In the genomic region with DNA sequence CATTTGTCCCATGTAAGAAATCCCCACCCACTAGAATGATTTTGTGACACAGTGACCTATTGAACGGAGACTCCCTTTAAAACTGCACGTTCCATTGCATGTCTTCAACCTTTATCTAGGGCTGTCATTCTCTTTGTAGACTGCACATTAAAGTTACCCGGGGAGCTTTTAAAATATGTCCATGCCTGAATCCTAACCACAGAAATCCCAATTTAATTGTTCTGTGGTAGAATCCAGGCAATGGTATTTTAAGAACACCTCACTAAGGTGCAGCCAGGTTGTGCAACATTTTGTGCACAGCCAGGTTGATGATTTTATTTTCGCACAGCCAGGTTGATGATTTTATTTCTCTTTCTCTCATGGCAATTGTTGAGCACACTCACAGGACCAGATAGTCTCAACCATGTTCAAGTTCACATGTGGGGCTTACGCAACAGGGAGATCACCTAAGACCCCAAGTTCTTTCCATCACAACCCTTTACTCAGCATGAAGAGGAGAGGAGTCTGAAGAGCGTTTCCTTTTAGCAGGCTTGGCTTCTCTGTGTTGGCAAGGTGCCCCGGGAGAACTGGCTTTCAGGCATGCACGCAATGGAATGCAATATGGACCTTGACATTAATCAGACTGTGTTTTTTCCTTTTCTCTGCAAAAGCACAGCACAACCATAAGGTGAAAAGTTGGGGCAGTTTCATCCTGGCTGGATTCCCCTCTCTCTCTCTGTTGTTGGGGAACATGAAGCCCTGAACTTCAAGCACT, we compare ENCODE assay signal across 11 cellular contexts.
DNase-seq lines count a peak whose midpoint lies in the region; ATAC-seq, FAIRE-seq and TF ChIP-seq lines count a peak whose summit lies in the region.
"Had no signal": no experiment of that assay in that cellular context is flagged by ENCODE, and none has a peak within 500 bp of the region (broad histone marks: within the 10 kb centered on the region; RNA-seq: fewer than 3 reads in every experiment).

No MANE protein-coding gene starts in this region.

- H3K4me3 ChIP-seq in GM23248 (no peak overlapping the region), astrocyte (ENCODE audit: insufficient read depth, low read depth, low read length) (no peak overlapping the region), right cardiac atrium (ENCODE audit: low read length) (no peak overlapping the region), skeletal muscle cell (ENCODE audit: low read depth, low read length) (no peak overlapping the region), Caco-2 (ENCODE audit: low read depth, low read length) (no peak overlapping the region)
- H3K4me3 ChIP-seq: tibial nerve had no signal

- H3K27me3 Mint-ChIP-seq in astrocyte (ENCODE audit: low read depth, unreplicated experiment) (no peaks in the 10 kb centered on the region), Caco-2 (ENCODE audit: insufficient read depth, unreplicated experiment) (no peaks in the 10 kb centered on the region)
- H3K27me3 Mint-ChIP-seq in stimulated activated naive CD8-positive, alpha-beta T cell treated with anti-CD3 and anti-CD28 coated beads, Interleukin-15, amount 100 ng/mL, for 72 hours, result no peaks in the 10 kb centered on the region

- H3F3A ChIP-seq in GM23248 (ENCODE audit: insufficient read depth), result no peaks in the 10 kb centered on the region

- ATAC-seq in right cardiac atrium, result no peak
- ATAC-seq in stimulated activated naive CD8-positive, alpha-beta T cell treated with anti-CD3 and anti-CD28 coated beads, Interleukin-15, amount 100 ng/mL, for 72 hours, result no peak
- ATAC-seq: WTC11 had no signal

- POLR2A ChIA-PET in Caco-2 (lab: Charles Lee), result no interaction called here

- intact Hi-C loops in right cardiac atrium (cut with DNase I), result no loop called here
- intact Hi-C loops in Caco-2 (cut with micrococcal nuclease; ENCODE audit: unreplicated experiment), result no loop called here

- H3K4me3 Mint-ChIP-seq in astrocyte (ENCODE audit: unreplicated experiment), result no peak overlapping the region
- H3K4me3 Mint-ChIP-seq in Caco-2 (ENCODE audit: unreplicated experiment), result no peak overlapping the region
- H3K4me3 Mint-ChIP-seq in stimulated activated naive CD8-positive, alpha-beta T cell treated with anti-CD3 and anti-CD28 coated beads, Interleukin-15, amount 100 ng/mL, for 72 hours, result no peak overlapping the region
- H3K4me3 Mint-ChIP-seq: WTC11 had no signal

- 53 to 57% methylated on average over 8 of the region's 8 CpGs for WGBS in GM23248 (ENCODE audit: low coverage in 1 of 2, low lambda C conversion rate in 2 of 2, missing lambda C conversion rate in 2 of 2), 2 experiments
- 38% methylated on average over 8 of the region's 8 CpGs for WGBS in right cardiac atrium

- H3K79me2 ChIP-seq in GM23248 (ENCODE audit: insufficient read depth), result no peaks in the 10 kb centered on the region
- H3K79me2 ChIP-seq in astrocyte (ENCODE audit: insufficient read depth, low read length), result no peaks in the 10 kb centered on the region

- no peak overlapping the region for H3K27ac Mint-ChIP-seq in astrocyte (ENCODE audit: unreplicated experiment)
- H3K27ac Mint-ChIP-seq in Caco-2 (ENCODE audit: unreplicated experiment), result no peak overlapping the region
- H3K27ac Mint-ChIP-seq in stimulated activated naive CD8-positive, alpha-beta T cell treated with anti-CD3 and anti-CD28 coated beads, Interleukin-15, amount 100 ng/mL, for 72 hours, result no peak overlapping the region
- H3K27ac Mint-ChIP-seq: WTC11 had no signal

- H2AFZ ChIP-seq in GM23248 (peak overlapping the region; percentile 58), astrocyte (ENCODE audit: low read depth, low read length) (peak overlapping the region; percentile 31)

- H4K20me1 ChIP-seq in GM23248 (ENCODE audit: insufficient read depth) (no peaks in the 10 kb centered on the region), astrocyte (ENCODE audit: insufficient read depth, low read length) (no peaks in the 10 kb centered on the region)

- H3K36me3 Mint-ChIP-seq in astrocyte (ENCODE audit: low read depth, unreplicated experiment) (no peaks in the 10 kb centered on the region), Caco-2 (ENCODE audit: insufficient read depth, unreplicated experiment) (no peaks in the 10 kb centered on the region)
- H3K36me3 Mint-ChIP-seq: WTC11 had no signal

- peak; percentile 54 for FAIRE-seq in astrocyte (lab: Jason Lieb, UNC)

- DNase-seq in GM23248 (peak; percentile 81), astrocyte (ENCODE audit: low read depth) (peak; percentile 80), right cardiac atrium (peak; percentile 32 to 82 (median 54)), skeletal muscle cell (ENCODE audit: low read depth) (peak; percentile 67), Caco-2 (no peak), activated gamma-delta T cell treated with Interleukin-2 at 50 U/mL for 16 hours (no peak), ecto neural progenitor cell (ENCODE audit: low spot score) (no peak)
- DNase-seq in stimulated activated naive CD8-positive, alpha-beta T cell treated with anti-CD3 and anti-CD28 coated beads, Interleukin-15, amount 100 ng/mL, for 72 hours, result no peak
- DNase-seq: NCI-H748 treated with DMSO at 0.1 percent for 48 hours had no signal

- no peak overlapping the region for H3K27ac ChIP-seq in GM23248
- no peak overlapping the region for H3K27ac ChIP-seq in astrocyte (ENCODE audit: low read depth, low read length)
- H3K27ac ChIP-seq in right cardiac atrium (ENCODE audit: low read length), result no peak overlapping the region
- H3K27ac ChIP-seq: tibial nerve had no signal

- in situ Hi-C loops in GM23248 (cut with MboI), result no loop called here

- H3K4me2 ChIP-seq in GM23248 (ENCODE audit: unreplicated experiment) (peak overlapping the region; percentile 13), astrocyte (ENCODE audit: low read length) (peak overlapping the region; percentile 23)

- H3K4me1 ChIP-seq in GM23248 (ENCODE audit: insufficient read depth) (peaks cover 19% of the 10 kb centered on the region), astrocyte (ENCODE audit: insufficient read depth, low read length) (peaks cover 4% of the 10 kb centered on the region), right cardiac atrium (ENCODE audit: control insufficient read depth, insufficient read depth, low read length) (no peaks in the 10 kb centered on the region), Caco-2 (no peaks in the 10 kb centered on the region)

- BruUV-seq in Caco-2 (replicated peaks; lab: Mats Ljungman, UMichigan), result no TSS peak

- H3K9me3 ChIP-seq in GM23248 (ENCODE audit: low read depth) (no peaks in the 10 kb centered on the region), astrocyte (ENCODE audit: insufficient read depth, low read depth, low read length) (no peaks in the 10 kb centered on the region), right cardiac atrium (ENCODE audit: control insufficient read depth, low read length) (no peaks in the 10 kb centered on the region), Caco-2 (no peaks in the 10 kb centered on the region)
- H3K9me3 ChIP-seq: tibial nerve had no signal

- H3K4me1 Mint-ChIP-seq in astrocyte (ENCODE audit: low read depth, unreplicated experiment) (peaks cover 14% of the 10 kb centered on the region), Caco-2 (ENCODE audit: low read depth, unreplicated experiment) (no peaks in the 10 kb centered on the region)
- H3K4me1 Mint-ChIP-seq in stimulated activated naive CD8-positive, alpha-beta T cell treated with anti-CD3 and anti-CD28 coated beads, Interleukin-15, amount 100 ng/mL, for 72 hours, result no peaks in the 10 kb centered on the region
- H3K4me1 Mint-ChIP-seq: WTC11 had no signal

- H3K9me3 Mint-ChIP-seq in astrocyte (ENCODE audit: unreplicated experiment) (no peaks in the 10 kb centered on the region), Caco-2 (ENCODE audit: unreplicated experiment) (peaks cover 9% of the 10 kb centered on the region)
- H3K9me3 Mint-ChIP-seq in stimulated activated naive CD8-positive, alpha-beta T cell treated with anti-CD3 and anti-CD28 coated beads, Interleukin-15, amount 100 ng/mL, for 72 hours, result peaks cover 5% of the 10 kb centered on the region in 2 donors
- H3K9me3 Mint-ChIP-seq: WTC11 had no signal

- no peak for TF ChIP-seq CTCF in astrocyte (IDR thresholded peaks at IDR 0.05; ENCODE audit: insufficient read depth, low read depth, low read length)
- no peak for TF ChIP-seq CTCF in Caco-2 (IDR thresholded peaks at IDR 0.05; ENCODE audit: insufficient read depth in 1 of 2, low read depth in 1 of 2, low read length in 1 of 2, severe bottlenecking in 1 of 2, unreplicated experiment in 1 of 2)

- no peaks in the 10 kb centered on the region; the same call in 1 of the 2 replicates for H3K9me2 ChIP-seq in GM23248 (ENCODE audit: insufficient read depth)

- H3K9ac ChIP-seq in GM23248 (no peak overlapping the region), astrocyte (ENCODE audit: low read length) (no peak overlapping the region)

- CTCF ChIA-PET in Caco-2 (lab: Charles Lee), result no interaction called here

- H3K27me3 ChIP-seq in GM23248 (replicated peaks; ENCODE audit: insufficient read depth), result no peaks in the 10 kb centered on the region
- no peaks in the 10 kb centered on the region for H3K27me3 ChIP-seq in astrocyte (ENCODE audit: insufficient read depth, low read length)
- no peaks in the 10 kb centered on the region for H3K27me3 ChIP-seq in right cardiac atrium (ENCODE audit: control insufficient read depth, insufficient read depth)
- H3K27me3 ChIP-seq in Caco-2 (replicated peaks; ENCODE audit: control insufficient read depth, insufficient read depth, low read length), result no peaks in the 10 kb centered on the region
- H3K27me3 ChIP-seq: tibial nerve had no signal

- H3K36me3 ChIP-seq in GM23248 (ENCODE audit: low read depth) (no peaks in the 10 kb centered on the region), astrocyte (ENCODE audit: insufficient read depth, low read length) (no peaks in the 10 kb centered on the region), Caco-2 (ENCODE audit: control insufficient read depth, insufficient read depth, low read length) (no peaks in the 10 kb centered on the region)
- H3K36me3 ChIP-seq: tibial nerve had no signal

Comparison
In these comparisons a context has a peak if more than half of its experiments do, and no peak if none do; other contexts are left out.
1. DNase-seq: peak in GM23248 (single experiment), astrocyte (single experiment), right cardiac atrium (3 of 3) and skeletal muscle cell (single experiment); none in Caco-2 (0 of 2), stimulated activated naive CD8-positive, alpha-beta T cell treated with anti-CD3 and anti-CD28 coated beads, Interleukin-15, amount 100 ng/mL, for 72 hours (0 of 2), activated gamma-delta T cell treated with Interleukin-2 at 50 U/mL for 16 hours (single experiment) and ecto neural progenitor cell (single experiment).